Comparison of ENCODE assay signal across 14 cellular contexts in the genomic region with DNA sequence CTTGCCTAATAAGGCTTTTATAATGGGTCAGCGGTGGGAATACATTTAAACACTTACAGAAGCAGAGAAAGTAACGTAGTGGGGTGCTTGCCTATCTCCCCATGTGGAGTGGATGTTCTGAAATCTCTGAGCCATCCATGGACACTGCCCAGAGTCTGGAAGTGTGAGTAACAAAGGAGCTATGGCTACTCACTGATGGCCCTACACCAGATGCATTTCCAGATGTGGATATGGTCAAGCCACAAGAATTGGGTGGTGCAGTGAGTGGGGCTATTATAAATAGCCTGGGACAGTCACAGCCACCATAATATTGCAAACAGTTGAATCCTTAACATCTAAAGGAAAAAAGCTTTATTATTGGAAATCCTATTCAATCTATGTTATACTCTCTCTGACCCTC.
"Had no signal": no experiment of that assay in that cellular context is flagged by ENCODE, and none has a peak within 500 bp of the region (broad histone marks: within the 10 kb centered on the region; RNA-seq: fewer than 3 reads in every experiment).

No MANE protein-coding gene starts in this region.

- H3K9me3 Mint-ChIP-seq: activated naive CD8-positive, alpha-beta T cell treated with anti-CD3 and anti-CD28 coated beads, Interleukin-2, amount 10 ng/mL, durations not matched to agents 7 days and 5 days; activated T-cell treated with anti-CD3 and anti-CD28 coated beads, Interleukin-2, amount 50 U/mL, for 4 hours; neural crest cell had no signal

- H3K27ac Mint-ChIP-seq: activated naive CD8-positive, alpha-beta T cell treated with anti-CD3 and anti-CD28 coated beads, Interleukin-2, amount 10 ng/mL, durations not matched to agents 7 days and 5 days had no signal

- ATAC-seq: activated CD4-positive, CD25-positive, alpha-beta regulatory T cell treated with anti-CD3 and anti-CD28 coated beads, Interleukin-2, amount 50 U/mL, for 24 hours; activated T-cell treated with anti-CD3 and anti-CD28 coated beads, Interleukin-2, amount 50 U/mL, for 4 hours; gastroesophageal sphincter; left ventricle myocardium superior had no signal

- H3K36me3 Mint-ChIP-seq: activated naive CD8-positive, alpha-beta T cell treated with anti-CD3 and anti-CD28 coated beads, Interleukin-2, amount 10 ng/mL, durations not matched to agents 7 days and 5 days had no signal

- H3K4me3 Mint-ChIP-seq: activated naive CD8-positive, alpha-beta T cell treated with anti-CD3 and anti-CD28 coated beads, Interleukin-2, amount 10 ng/mL, durations not matched to agents 7 days and 5 days; activated T-cell treated with anti-CD3 and anti-CD28 coated beads, Interleukin-2, amount 50 U/mL, for 4 hours; neural crest cell had no signal

- DNase-seq: activated CD4-positive, alpha-beta T cell treated with anti-CD3 and anti-CD28 coated beads, Interleukin-2, amount 50 U/mL, for 48 hours; activated gamma-delta T cell treated with Interleukin-2 at 50 U/mL for 16 hours; activated naive CD8-positive, alpha-beta T cell treated with anti-CD3 and anti-CD28 coated beads, Interleukin-2, amount 10 ng/mL, durations not matched to agents 7 days and 5 days; activated T-cell treated with anti-CD3 and anti-CD28 coated beads, Interleukin-2, amount 50 U/mL, for 4 hours; left ventricle myocardium superior; mesendoderm; ovary; stimulated activated CD4-positive, alpha-beta T cell treated with anti-CD3 and anti-CD28 coated beads, Interleukin-15, amount 100 ng/mL, for 24 hours; stimulated activated CD4-positive, alpha-beta T cell treated with anti-CD3 and anti-CD28 coated beads, Interleukin-4, amount 100 ng/mL, for 24 hours; tibial artery; uterus had no signal
